ENCODE assay signal across 1 cellular context in the genomic region with DNA sequence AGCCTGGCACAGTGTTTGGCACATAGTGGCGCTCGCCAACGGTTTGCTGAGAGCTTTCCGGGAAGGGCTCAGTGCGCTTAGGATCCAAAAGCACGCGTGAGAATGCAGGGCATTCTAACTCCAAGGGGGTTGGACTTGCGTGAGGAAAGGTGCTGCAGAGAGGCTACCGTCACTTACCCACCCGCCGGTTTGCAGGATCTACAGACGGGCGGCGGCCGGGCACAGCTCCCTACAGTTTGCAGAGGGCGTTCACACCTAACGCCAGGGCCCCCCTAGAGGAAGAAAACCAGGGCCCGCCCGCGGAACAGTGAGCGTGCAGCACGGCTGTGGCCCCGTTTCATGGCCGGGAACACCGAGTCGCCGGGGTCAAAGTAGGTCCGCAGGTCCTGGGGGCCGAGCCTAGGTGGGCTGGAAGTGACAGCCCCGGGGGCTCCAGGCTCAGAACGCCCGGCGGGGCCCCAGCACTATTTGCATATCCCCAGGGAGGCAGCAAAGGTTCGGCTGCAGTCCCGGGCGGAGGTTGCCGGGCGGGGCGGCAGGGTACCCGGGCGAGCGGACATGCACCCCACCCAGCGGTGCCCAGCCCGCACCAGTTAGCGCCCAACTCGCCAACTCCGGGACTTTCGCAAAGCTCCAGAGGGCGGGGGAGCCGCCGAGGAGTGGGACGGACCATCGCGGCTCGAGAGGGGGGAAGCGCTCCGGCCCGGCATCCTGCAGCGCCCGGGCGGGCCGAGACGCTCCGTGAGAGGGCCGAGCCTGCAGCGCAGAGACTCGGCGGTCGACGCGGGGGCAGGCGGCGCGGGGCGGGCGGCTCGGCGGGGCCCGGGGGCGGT.
TF ChIP-seq lines count a peak whose summit lies in the region.

No MANE protein-coding gene starts in this region.

TF ChIP-seq in HEK293, 187 proteins besides CTCF, POLR2A, EP300 and RAD21 (continued from another document):
- TF ChIP-seq, protein P1, sequence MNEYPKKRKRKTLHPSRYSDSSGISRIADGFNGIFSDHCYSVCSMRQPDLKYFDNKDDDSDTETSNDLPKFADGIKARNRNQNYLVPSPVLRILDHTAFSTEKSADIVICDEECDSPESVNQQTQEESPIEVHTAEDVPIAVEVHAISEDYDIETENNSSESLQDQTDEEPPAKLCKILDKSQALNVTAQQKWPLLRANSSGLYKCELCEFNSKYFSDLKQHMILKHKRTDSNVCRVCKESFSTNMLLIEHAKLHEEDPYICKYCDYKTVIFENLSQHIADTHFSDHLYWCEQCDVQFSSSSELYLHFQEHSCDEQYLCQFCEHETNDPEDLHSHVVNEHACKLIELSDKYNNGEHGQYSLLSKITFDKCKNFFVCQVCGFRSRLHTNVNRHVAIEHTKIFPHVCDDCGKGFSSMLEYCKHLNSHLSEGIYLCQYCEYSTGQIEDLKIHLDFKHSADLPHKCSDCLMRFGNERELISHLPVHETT (tag by site-specific recombination; IDR thresholded peaks at IDR 0.05): no peak
- TF ChIP-seq ZNF501 (tag by site-specific recombination; IDR thresholded peaks at IDR 0.05) (peak; percentile 78; the same call in 1 of the 2 replicates), ZNF514 (tag by site-specific recombination; IDR thresholded peaks at IDR 0.05) (no peak), ZBTB20 (tag by site-specific recombination; IDR thresholded peaks at IDR 0.05) (peak; percentile 92), ZNF843 (tag by site-specific recombination; IDR thresholded peaks at IDR 0.05) (0 out of 2 replicates have a peak, but pooled peaks have one; percentile 40), GLIS1 (tag by site-specific recombination; IDR thresholded peaks at IDR 0.05) (peak; percentile 69), ZNF223 (tag by site-specific recombination; IDR thresholded peaks at IDR 0.05) (peak; percentile 62; the same call in 1 of the 2 replicates)
- TF ChIP-seq, protein P2, sequence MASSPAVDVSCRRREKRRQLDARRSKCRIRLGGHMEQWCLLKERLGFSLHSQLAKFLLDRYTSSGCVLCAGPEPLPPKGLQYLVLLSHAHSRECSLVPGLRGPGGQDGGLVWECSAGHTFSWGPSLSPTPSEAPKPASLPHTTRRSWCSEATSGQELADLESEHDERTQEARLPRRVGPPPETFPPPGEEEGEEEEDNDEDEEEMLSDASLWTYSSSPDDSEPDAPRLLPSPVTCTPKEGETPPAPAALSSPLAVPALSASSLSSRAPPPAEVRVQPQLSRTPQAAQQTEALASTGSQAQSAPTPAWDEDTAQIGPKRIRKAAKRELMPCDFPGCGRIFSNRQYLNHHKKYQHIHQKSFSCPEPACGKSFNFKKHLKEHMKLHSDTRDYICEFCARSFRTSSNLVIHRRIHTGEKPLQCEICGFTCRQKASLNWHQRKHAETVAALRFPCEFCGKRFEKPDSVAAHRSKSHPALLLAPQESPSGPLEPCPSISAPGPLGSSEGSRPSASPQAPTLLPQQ (tag by site-specific recombination; IDR thresholded peaks at IDR 0.05): peak; percentile 62
TF ChIP-seq in HEK293: peak in this region for 54.
